8 cellular contexts compared by ENCODE assay signal in genomic region chr22:38870791-38871359, GRCh38.
A peak's percentile ranks its signal among the peaks of the same experiment; 100 is the strongest.
DNase-seq lines count a peak whose midpoint lies in the region; ATAC-seq and TF ChIP-seq lines count a peak whose summit lies in the region.

No MANE protein-coding gene starts in this region.

- peak overlapping the region; percentile 73 for H3K4me3 ChIP-seq in LNCaP clone FGC (ENCODE audit: low read depth, low read length)

- peaks cover 29% of the 10 kb centered on the region for H3K27me3 Mint-ChIP-seq in nephron progenitor cell (ENCODE audit: low read depth, poor library complexity)

- no peak for ATAC-seq in GM18861 (IDR thresholded peaks at IDR 0.05; ENCODE audit: unreplicated experiment)

- H3K4me1 Mint-ChIP-seq in nephron progenitor cell, result peaks cover 53% of the 10 kb centered on the region

- peak; percentile 5 for DNase-seq in AG20443 (ENCODE audit: low spot score)
- DNase-seq in LNCaP clone FGC (ENCODE audit: low read depth), result no peak
- DNase-seq in ecto neural progenitor cell (ENCODE audit: low spot score), result peak; percentile 61
- no peak for DNase-seq in nephron progenitor cell
- no peak for DNase-seq in NCI-H146 treated with DMSO at 0.1 percent for 48 hours (lab: John Stamatoyannopoulos, UW; ENCODE audit: unreplicated experiment)
- no peak for DNase-seq in NCI-H774 (lab: John Stamatoyannopoulos, UW)
- no peak for DNase-seq in activated CD4-positive, alpha-beta T cell treated with anti-CD3 and anti-CD28 coated beads for 4 hours

- H3K27ac Mint-ChIP-seq in nephron progenitor cell, result no peak overlapping the region

- TF ChIP-seq CTCF in LNCaP clone FGC (IDR thresholded peaks at IDR 0.05; ENCODE audit: control insufficient read depth, extremely low read depth, insufficient read depth) (no peak), nephron progenitor cell (IDR thresholded peaks at IDR 0.05) (no peak)

- H3K4me3 Mint-ChIP-seq in nephron progenitor cell, result peak overlapping the region; percentile 95

- no peaks in the 10 kb centered on the region for H3K9me3 Mint-ChIP-seq in nephron progenitor cell

- peaks cover 8% of the 10 kb centered on the region for H3K36me3 Mint-ChIP-seq in nephron progenitor cell (ENCODE audit: low read depth)

Comparison
In these comparisons a context has a peak if more than half of its experiments do, and no peak if none do; other contexts are left out.
1. DNase-seq: peak in AG20443 (single experiment) and ecto neural progenitor cell (single experiment); none in LNCaP clone FGC (single experiment), nephron progenitor cell (single experiment), NCI-H146 treated with DMSO at 0.1 percent for 48 hours (single experiment), NCI-H774 (single experiment) and activated CD4-positive, alpha-beta T cell treated with anti-CD3 and anti-CD28 coated beads for 4 hours (0 of 2).